Comparison of ENCODE assay signal across 22 cellular contexts in the genomic region with DNA sequence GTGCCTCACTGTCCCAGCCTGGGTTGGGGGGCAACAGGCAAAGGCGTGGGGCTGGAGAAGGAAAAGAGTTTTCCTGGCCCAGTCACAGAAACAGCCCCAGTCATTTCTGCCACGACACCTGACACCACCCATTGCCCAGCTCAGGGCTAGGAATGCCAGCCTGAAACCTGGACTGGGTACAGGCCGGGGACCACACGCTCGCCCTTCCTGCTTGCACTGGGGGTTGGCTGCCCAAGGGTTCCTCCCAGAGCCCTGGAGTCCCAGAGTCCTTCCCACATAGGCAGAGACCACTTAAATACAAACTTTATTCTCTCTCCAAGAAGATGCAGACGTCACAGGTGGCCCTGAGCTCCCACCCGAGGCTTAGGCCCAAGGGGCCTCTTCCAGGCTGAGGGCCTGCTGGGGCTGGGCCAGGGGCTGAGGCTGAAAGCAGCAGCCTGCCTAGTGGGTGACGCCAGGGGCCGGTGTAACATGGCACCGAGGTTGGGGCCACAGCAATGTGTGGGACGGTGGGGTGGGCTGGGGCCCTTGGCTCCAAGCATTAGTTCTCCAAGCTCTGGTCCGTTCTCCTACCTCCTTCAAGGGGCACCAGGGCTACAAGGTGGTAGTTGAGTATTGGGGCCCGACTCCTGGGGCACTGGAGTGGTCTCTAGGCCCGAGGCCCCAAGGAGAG. TPM values are rescaled to one million over a fixed set of nuclear protein-coding genes. Genes with fewer than 3 reads are reported as not detected.
DNase-seq lines count a peak whose midpoint lies in the region; ATAC-seq, FAIRE-seq and TF ChIP-seq lines count a peak whose summit lies in the region.
"Had no signal": no experiment of that assay in that cellular context is flagged by ENCODE, and none has a peak within 500 bp of the region (broad histone marks: within the 10 kb centered on the region; RNA-seq: fewer than 3 reads in every experiment).

No MANE protein-coding gene starts in this region.

- H3K9ac ChIP-seq in kidney (ENCODE audit: low read length in 2 of 2) = no peak overlapping the region

- H3K9me3 Mint-ChIP-seq in activated CD4-positive, alpha-beta T cell treated with anti-CD3 and anti-CD28 coated beads, Interleukin-2, amount 10 ng/mL, durations not matched to agents 7 days and 5 days = no peaks in the 10 kb centered on the region
- H3K9me3 Mint-ChIP-seq in IgD-negative memory B cell = no peaks in the 10 kb centered on the region

- H3K9me3 ChIP-seq in kidney (ENCODE audit: control insufficient read depth in 1 of 2, low read length in 2 of 2) (no peaks in the 10 kb centered on the region), gastrocnemius medialis (no peaks in the 10 kb centered on the region)
- H3K9me3 ChIP-seq: thyroid gland had no signal

- no peaks in the 10 kb centered on the region for H3K36me3 Mint-ChIP-seq in activated CD4-positive, alpha-beta T cell treated with anti-CD3 and anti-CD28 coated beads, Interleukin-2, amount 10 ng/mL, durations not matched to agents 7 days and 5 days (ENCODE audit: low read depth)
- H3K36me3 Mint-ChIP-seq in IgD-negative memory B cell = peaks cover 3% of the 10 kb centered on the region

- no peak overlapping the region for H3K27ac Mint-ChIP-seq in activated CD4-positive, alpha-beta T cell treated with anti-CD3 and anti-CD28 coated beads, Interleukin-2, amount 10 ng/mL, durations not matched to agents 7 days and 5 days
- H3K27ac Mint-ChIP-seq in IgD-negative memory B cell = no peak overlapping the region

- intact Hi-C loops in kidney (cut with DNase I) (no loop called here), gastrocnemius medialis (cut with DNase I; ENCODE audit: low total_unique reads) (loop anchor here (5.0 to 10.0 kb wide), 2 partner anchors 277 to 1985 kb away; a partner anchor contains a TSS)

- no peaks in the 10 kb centered on the region for H3K36me3 ChIP-seq in kidney (ENCODE audit: control insufficient read depth in 1 of 2, insufficient read depth in 2 of 2, low read length in 2 of 2)
- no peaks in the 10 kb centered on the region for H3K36me3 ChIP-seq in gastrocnemius medialis
- H3K36me3 ChIP-seq: thyroid gland had no signal

- CTCF ChIA-PET in activated CD4-positive, alpha-beta T cell treated with anti-CD3 and anti-CD28 coated beads, Interleukin-2, amount 10 ng/mL, durations not matched to agents 7 days and 5 days (lab: Charles Lee) = interaction anchor here (1.9 kb wide), 1 partner anchor 9 kb away, joined by 9 read pairs; no protein-coding TSS in a partner anchor

- peak; percentile 14 to 34 for ATAC-seq in gastrocnemius medialis
- no peak for ATAC-seq in HG02798 (IDR thresholded peaks at IDR 0.05; ENCODE audit: poor library complexity, unreplicated experiment)
- ATAC-seq: SK-N-SH treated with all-trans-retinoic acid at 6 μM for 48 hours had no signal

- H3K4me1 ChIP-seq in kidney (ENCODE audit: control insufficient read depth in 1 of 2, insufficient read depth in 1 of 2, low read depth in 1 of 2, low read length in 2 of 2) (peaks cover 7% of the 10 kb centered on the region in 2 donors), gastrocnemius medialis (peaks cover 31 to 53% of the 10 kb centered on the region in 2 donors)

- no peak for TF ChIP-seq CTCF in kidney (IDR thresholded peaks at IDR 0.05; ENCODE audit: borderline replicate concordance, extremely low read depth, insufficient read depth)
- TF ChIP-seq CTCF in gastrocnemius medialis (IDR thresholded peaks at IDR 0.05 in 4 of 5, conservative IDR thresholded peaks at IDR 0.05 in 1 of 5) = no peak

- in situ Hi-C loops in gastrocnemius medialis (cut with MboI; ENCODE audit: low sequenced_read_pairs in 4 of 4) = no loop called here

- H3K4me3 ChIP-seq in kidney (ENCODE audit: low read length in 2 of 2) = no peak overlapping the region
- H3K4me3 ChIP-seq in gastrocnemius medialis = peak overlapping the region in 3 of 4 donors; percentile 1 to 64 (median 53)

- H3K4me1 Mint-ChIP-seq in activated CD4-positive, alpha-beta T cell treated with anti-CD3 and anti-CD28 coated beads, Interleukin-2, amount 10 ng/mL, durations not matched to agents 7 days and 5 days = peaks cover 11% of the 10 kb centered on the region
- peaks cover 0 to under 1% (median 0%) of the 10 kb centered on the region in 3 donors for H3K4me1 Mint-ChIP-seq in IgD-negative memory B cell

- H3K27me3 ChIP-seq in gastrocnemius medialis = no peaks in the 10 kb centered on the region
- H3K27me3 ChIP-seq: thyroid gland had no signal

- H3K27ac ChIP-seq in kidney (ENCODE audit: low read depth in 2 of 2, low read length in 2 of 2) = no peak overlapping the region
- peak overlapping the region; percentile 80 to 98 (median 93) for H3K27ac ChIP-seq in gastrocnemius medialis
- H3K27ac ChIP-seq: PC-9, thyroid gland had no signal

- H3K27me3 Mint-ChIP-seq in activated CD4-positive, alpha-beta T cell treated with anti-CD3 and anti-CD28 coated beads, Interleukin-2, amount 10 ng/mL, durations not matched to agents 7 days and 5 days = no peaks in the 10 kb centered on the region
- no peaks in the 10 kb centered on the region for H3K27me3 Mint-ChIP-seq in IgD-negative memory B cell

- POLR2A ChIA-PET in activated CD4-positive, alpha-beta T cell treated with anti-CD3 and anti-CD28 coated beads, Interleukin-2, amount 10 ng/mL, durations not matched to agents 7 days and 5 days (lab: Charles Lee) = no interaction called here

- FAIRE-seq in kidney (lab: Jason Lieb, UNC) = no peak
- FAIRE-seq: astrocyte, small intestine had no signal

- DNase-seq in activated CD4-positive, alpha-beta T cell treated with anti-CD3 and anti-CD28 coated beads, Interleukin-2, amount 10 ng/mL, durations not matched to agents 7 days and 5 days = no peak
- DNase-seq in activated CD4-positive, alpha-beta T cell treated with anti-CD3 and anti-CD28 coated beads, Interleukin-2, amount 50 U/mL, for 4 hours = no peak
- peak; percentile 74 for DNase-seq in kidney
- peak in 1 of 2 donors; percentile 72 for DNase-seq in gastrocnemius medialis
- DNase-seq in foreskin melanocyte = no peak
- no peak for DNase-seq in pons (ENCODE audit: low spot score)
- DNase-seq: 8988T, DND-41, IMR-90, islet precursor cell, mesendoderm, MV-4-11, NCI-H2081 treated with DMSO at 0.1 percent for 48 hours, NCI-H69, PC-9, small intestine, thyroid gland had no signal

- peak overlapping the region; percentile 43 for H3K4me3 Mint-ChIP-seq in activated CD4-positive, alpha-beta T cell treated with anti-CD3 and anti-CD28 coated beads, Interleukin-2, amount 10 ng/mL, durations not matched to agents 7 days and 5 days
- H3K4me3 Mint-ChIP-seq in IgD-negative memory B cell = peak overlapping the region in 3 of 4 donors; percentile 34 to 72 (median 65)

- TF ChIP-seq POLR2A in gastrocnemius medialis (IDR thresholded peaks at IDR 0.05) = no peak

RNA-seq across cellular contexts. Expression of a gene that starts 1.6 kb away (rescaled TPM):
- not detected for total RNA-seq in activated CD4-positive, alpha-beta T cell treated with anti-CD3 and anti-CD28 coated beads, Interleukin-2, amount 10 ng/mL, durations not matched to agents 7 days and 5 days
- polyA plus RNA-seq in IgD-negative memory B cell = not detected
- 0.50 TPM for total RNA-seq in kidney
- polyA plus RNA-seq in kidney (ENCODE audit: insufficient read depth, low read depth, low replicate concordance) = 5.1 TPM
- 100 to 1,000 TPM in 1 of 4 donors, 10 to 100 TPM in 3; 43.3 to 155 (median 67.2) TPM for total RNA-seq in gastrocnemius medialis
- total RNA-seq: osteoblast, thyroid gland had no signal

RNA-seq across cellular contexts. Expression of a gene that starts 2.4 kb away (rescaled TPM):
- total RNA-seq in activated CD4-positive, alpha-beta T cell treated with anti-CD3 and anti-CD28 coated beads, Interleukin-2, amount 10 ng/mL, durations not matched to agents 7 days and 5 days = under 1 TPM; 0.27 to 0.47 TPM
- polyA plus RNA-seq in IgD-negative memory B cell (not detected), kidney (ENCODE audit: insufficient read depth, low read depth, low replicate concordance) (1.2 TPM)
- total RNA-seq in kidney (0.13 TPM), gastrocnemius medialis (1 to 10 TPM in 2 of 4 donors, not detected in 2; 4.8 to 7.0 TPM)
- total RNA-seq: IMR-90 had no signal

RNA-seq across cellular contexts. Expression of a gene that starts 26.6 kb away (rescaled TPM):
- total RNA-seq in activated CD4-positive, alpha-beta T cell treated with anti-CD3 and anti-CD28 coated beads, Interleukin-2, amount 10 ng/mL, durations not matched to agents 7 days and 5 days = 100 to 1,000 TPM; 368 to 454 TPM
- polyA plus RNA-seq in IgD-negative memory B cell (40.0 TPM), kidney (ENCODE audit: insufficient read depth, low read depth, low replicate concordance) (144 TPM)
- total RNA-seq in kidney (347 TPM), gastrocnemius medialis (10 to 100 TPM; 29.9 to 44.1 (median 37.2) TPM)

Comparison
In these comparisons a context has a peak if more than half of its experiments do, and no peak if none do; other contexts are left out.
1. H3K27ac ChIP-seq: peak in gastrocnemius medialis (4 of 4); none in kidney (0 of 2).
2. H3K4me3 ChIP-seq: peak in gastrocnemius medialis (3 of 4); none in kidney (0 of 2).
3. RNA of a gene that starts 1.6 kb away (total RNA-seq): 43.3 to 155 TPM in gastrocnemius medialis; 0.50 TPM in kidney (single experiment) and not detected in activated CD4-positive, alpha-beta T cell treated with anti-CD3 and anti-CD28 coated beads, Interleukin-2, amount 10 ng/mL, durations not matched to agents 7 days and 5 days; every median in the first group is over 10 times any median in the second.